ENCODE assay signal across 2 cellular contexts in genomic region chr2:88211809-88212154, GRCh38.
TF ChIP-seq lines count a peak whose summit lies in the region.

No MANE protein-coding gene starts in this region.

TF ChIP-seq in GM23338, 12 proteins besides CTCF, POLR2A, EP300 and RAD21:
- TF ChIP-seq EZH2 (IDR thresholded peaks at IDR 0.05; ENCODE audit: low read depth, unreplicated experiment) (no peak), CREB1 (CRISPR knock-in tag; IDR thresholded peaks at IDR 0.05; ENCODE audit: low read depth) (no peak), ZNF462 (CRISPR knock-in tag; IDR thresholded peaks at IDR 0.05) (no peak), NANOG (IDR thresholded peaks at IDR 0.05; ENCODE audit: borderline replicate concordance) (no peak), POLR2AphosphoS5 (IDR thresholded peaks at IDR 0.05; ENCODE audit: low read depth) (no peak), STAT1 (IDR thresholded peaks at IDR 0.05; ENCODE audit: unreplicated experiment) (no peak), EZH2phosphoT487 (IDR thresholded peaks at IDR 0.05; ENCODE audit: unreplicated experiment) (no peak)
- TF ChIP-seq, protein P1, sequence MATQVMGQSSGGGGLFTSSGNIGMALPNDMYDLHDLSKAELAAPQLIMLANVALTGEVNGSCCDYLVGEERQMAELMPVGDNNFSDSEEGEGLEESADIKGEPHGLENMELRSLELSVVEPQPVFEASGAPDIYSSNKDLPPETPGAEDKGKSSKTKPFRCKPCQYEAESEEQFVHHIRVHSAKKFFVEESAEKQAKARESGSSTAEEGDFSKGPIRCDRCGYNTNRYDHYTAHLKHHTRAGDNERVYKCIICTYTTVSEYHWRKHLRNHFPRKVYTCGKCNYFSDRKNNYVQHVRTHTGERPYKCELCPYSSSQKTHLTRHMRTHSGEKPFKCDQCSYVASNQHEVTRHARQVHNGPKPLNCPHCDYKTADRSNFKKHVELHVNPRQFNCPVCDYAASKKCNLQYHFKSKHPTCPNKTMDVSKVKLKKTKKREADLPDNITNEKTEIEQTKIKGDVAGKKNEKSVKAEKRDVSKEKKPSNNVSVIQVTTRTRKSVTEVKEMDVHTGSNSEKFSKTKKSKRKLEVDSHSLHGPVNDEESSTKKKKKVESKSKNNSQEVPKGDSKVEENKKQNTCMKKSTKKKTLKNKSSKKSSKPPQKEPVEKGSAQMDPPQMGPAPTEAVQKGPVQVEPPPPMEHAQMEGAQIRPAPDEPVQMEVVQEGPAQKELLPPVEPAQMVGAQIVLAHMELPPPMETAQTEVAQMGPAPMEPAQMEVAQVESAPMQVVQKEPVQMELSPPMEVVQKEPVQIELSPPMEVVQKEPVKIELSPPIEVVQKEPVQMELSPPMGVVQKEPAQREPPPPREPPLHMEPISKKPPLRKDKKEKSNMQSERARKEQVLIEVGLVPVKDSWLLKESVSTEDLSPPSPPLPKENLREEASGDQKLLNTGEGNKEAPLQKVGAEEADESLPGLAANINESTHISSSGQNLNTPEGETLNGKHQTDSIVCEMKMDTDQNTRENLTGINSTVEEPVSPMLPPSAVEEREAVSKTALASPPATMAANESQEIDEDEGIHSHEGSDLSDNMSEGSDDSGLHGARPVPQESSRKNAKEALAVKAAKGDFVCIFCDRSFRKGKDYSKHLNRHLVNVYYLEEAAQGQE (IDR thresholded peaks at IDR 0.05; ENCODE audit: unreplicated experiment), result no peak

TF ChIP-seq in H1, 55 proteins besides CTCF, POLR2A, EP300 and RAD21:
- no peak for TF ChIP-seq BCL11A (IDR thresholded peaks at IDR 0.05; ENCODE audit: low read depth in 2 of 2, low read length in 2 of 2)
- 0 out of 2 replicates have a peak, but pooled peaks have one; percentile 4 for TF ChIP-seq TAF1 (IDR thresholded peaks at IDR 0.05; ENCODE audit: low read depth, low read length)
